14 cellular contexts compared by ENCODE assay signal in the genomic region with DNA sequence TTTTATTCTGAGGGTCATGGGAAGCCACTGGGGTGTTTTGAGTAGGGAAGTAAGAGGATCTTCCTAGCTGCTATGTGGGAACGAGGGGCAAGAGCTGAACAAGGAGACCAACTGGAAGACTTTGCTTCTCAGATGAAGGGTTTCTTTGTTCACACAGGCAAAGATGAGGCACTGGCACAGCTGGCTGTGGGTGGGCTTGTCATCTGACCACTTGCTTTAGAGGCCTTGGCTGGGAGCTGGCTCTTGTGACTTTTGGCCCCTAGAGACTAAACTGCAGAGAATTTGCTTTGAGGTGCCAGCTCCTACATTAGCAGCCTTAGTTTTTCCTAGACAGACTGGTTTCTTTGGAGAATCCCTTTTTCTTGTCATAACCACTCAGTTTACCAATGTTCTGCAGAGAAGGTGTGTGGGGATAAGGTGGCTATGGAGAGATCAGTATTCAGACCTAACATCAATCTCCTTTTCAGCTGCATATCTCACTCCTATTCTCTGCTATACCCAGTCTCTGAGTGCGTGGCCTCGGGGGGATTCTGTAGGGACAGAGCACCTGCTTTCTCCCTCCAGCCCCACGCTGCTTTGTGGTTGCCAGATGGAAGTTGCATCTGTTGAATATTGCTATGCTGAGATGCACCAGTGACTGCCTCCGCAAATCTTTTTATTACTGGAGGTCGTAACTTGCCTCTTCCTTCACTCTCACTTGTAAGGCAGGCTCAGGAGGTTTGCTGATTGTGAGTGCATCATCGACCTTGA. TPM values are rescaled to one million over a fixed set of nuclear protein-coding genes. Genes with fewer than 3 reads are reported as not detected.
A peak's percentile ranks its signal among the peaks of the same experiment; 100 is the strongest.
DNase-seq lines count a peak whose midpoint lies in the region; ATAC-seq and TF ChIP-seq lines count a peak whose summit lies in the region.
"Had no signal": no experiment of that assay in that cellular context is flagged by ENCODE, and none has a peak within 500 bp of the region (broad histone marks: within the 10 kb centered on the region; RNA-seq: fewer than 3 reads in every experiment).

No MANE protein-coding gene starts in this region.

- H3K23me2 ChIP-seq in H9 (ENCODE audit: insufficient read length, low read depth, low read length, poor library complexity, severe bottlenecking), result no peaks in the 10 kb centered on the region

- no peaks in the 10 kb centered on the region for H3K79me2 ChIP-seq in H9 (ENCODE audit: insufficient read depth, low read length)

- TF ChIP-seq CTCF in H9 (conservative IDR thresholded peaks at IDR 0.05) (no peak), body of pancreas (IDR thresholded peaks at IDR 0.05) (no peak)

- H4K20me1 ChIP-seq in BLaER1, result no peaks in the 10 kb centered on the region
- H4K20me1 ChIP-seq in H9 (ENCODE audit: control insufficient read depth, insufficient read depth, insufficient read length), result no peaks in the 10 kb centered on the region

- H2BK15ac ChIP-seq in H9 (ENCODE audit: low read depth, low read length), result no peak overlapping the region

- no CpG with 5 or more reads among the region's 7 CpGs for WGBS in H9 (ENCODE audit: extremely low coverage, insufficient read length, low lambda C conversion rate)
- WGBS in body of pancreas, 2 donors, result 82 to 86% methylated on average over 7 of the region's 7 CpGs

- peaks cover 26% of the 10 kb centered on the region for H3K36me3 ChIP-seq in BLaER1
- no peaks in the 10 kb centered on the region for H3K36me3 ChIP-seq in SJCRH30
- H3K36me3 ChIP-seq in body of pancreas (replicated peaks in 1 of 2; ENCODE audit: insufficient read depth in 1 of 2, low read depth in 2 of 2), result no peaks in the 10 kb centered on the region

- H2BK20ac ChIP-seq in H9 (ENCODE audit: low read depth, low read length, poor library complexity, severe bottlenecking), result no peak overlapping the region

- no peaks in the 10 kb centered on the region for H3K79me1 ChIP-seq in H9 (ENCODE audit: insufficient read depth, low read depth, low read length, poor library complexity, severe bottlenecking)

- H3K18ac ChIP-seq in H9 (ENCODE audit: insufficient read length, low read depth, low read length), result no peak overlapping the region

- no peaks in the 10 kb centered on the region for H3K27me3 ChIP-seq in BLaER1
- H3K27me3 ChIP-seq in H9 (ENCODE audit: insufficient read depth, low read length), result no peaks in the 10 kb centered on the region; the same call in 1 of the 2 replicates
- H3K27me3 ChIP-seq in SJCRH30, result no peaks in the 10 kb centered on the region
- H3K27me3 ChIP-seq in body of pancreas, result no peaks in the 10 kb centered on the region

- H3K4me3 ChIP-seq in BLaER1 (peak overlapping the region; percentile 58), SJCRH30 (no peak overlapping the region), body of pancreas (no peak overlapping the region)
- H3K4me3 ChIP-seq: lung, psoas muscle had no signal

- H3K36me3 Mint-ChIP-seq in H9 (ENCODE audit: insufficient read depth in 1 of 3, low read depth in 3 of 3), result no peaks in the 10 kb centered on the region
- H3K36me3 Mint-ChIP-seq: CD14-positive monocyte had no signal

- H3K27ac ChIP-seq in BLaER1 (peak overlapping the region; percentile 100), H9 (ENCODE audit: insufficient read length, low read depth, low read length) (no peak overlapping the region), SJCRH30 (peak overlapping the region; percentile 70), body of pancreas (peak overlapping the region in 2 of 4 donors; percentile 56 to 72)
- H3K27ac ChIP-seq: psoas muscle, VCaP had no signal

- no peak overlapping the region for H3T11ph ChIP-seq in H9 (ENCODE audit: low read length)

- H3K9ac ChIP-seq in BLaER1 (peak overlapping the region; percentile 89), H9 (ENCODE audit: extremely low read depth, insufficient read length, low read length) (peak overlapping the region; percentile 17)

- no peak overlapping the region for H3K56ac ChIP-seq in H9 (ENCODE audit: insufficient read length, low read depth, low read length)

- H3K27me3 Mint-ChIP-seq in H9 (ENCODE audit: low read depth), result peaks cover 19% of the 10 kb centered on the region

- H3K9me3 Mint-ChIP-seq in H9, result no peaks in the 10 kb centered on the region; a peak in 1 of 5 replicates

- no peak overlapping the region for H2AK5ac ChIP-seq in H9 (ENCODE audit: insufficient read length, low read length)

- no peak for DNase-seq in H9
- peak; percentile 85 to 96 for DNase-seq in SJCRH30
- peak; percentile 88 for DNase-seq in medulla oblongata (ENCODE audit: extremely low spot score)
- no peak for DNase-seq in stimulated activated CD4-positive, alpha-beta T cell treated with anti-CD3 and anti-CD28 coated beads, Interleukin-1b, Interleukin-23, amount 100 ng/mL, for 48 hours
- DNase-seq in effector CD8-positive, alpha-beta T cell (lab: John Stamatoyannopoulos, UW), result no peak
- no peak for DNase-seq in body of pancreas
- DNase-seq in 8988T, result no peak
- DNase-seq: NCI-H187 treated with DMSO at 0.1 percent for 48 hours; psoas muscle; stimulated activated CD4-positive, alpha-beta T cell treated with anti-CD3 and anti-CD28 coated beads, Interleukin-4, amount 100 ng/mL, for 4 hours had no signal

- no peak overlapping the region for H2BK12ac ChIP-seq in H9 (ENCODE audit: insufficient read length, low read depth, low read length)

- no peak overlapping the region for H3K14ac ChIP-seq in H9 (ENCODE audit: insufficient read depth, low read length)

- H4K91ac ChIP-seq in H9 (ENCODE audit: insufficient read length, low read depth, low read length), result no peak overlapping the region

- no peak for ATAC-seq in body of pancreas

- no peak overlapping the region for H4K5ac ChIP-seq in H9 (ENCODE audit: insufficient read length, low read depth, low read length)

- H3K23ac ChIP-seq in H9 (ENCODE audit: insufficient read length, low read depth, low read length), result peak overlapping the region; percentile 54

- H3K4me2 ChIP-seq in BLaER1 (peak overlapping the region; percentile 100), H9 (ENCODE audit: insufficient read depth, insufficient read length, low read length) (no peak overlapping the region)

- H3K4me3 Mint-ChIP-seq in H9, result no peak overlapping the region
- H3K4me3 Mint-ChIP-seq: CD14-positive monocyte had no signal

- H3K27ac Mint-ChIP-seq in H9, result no peak overlapping the region
- H3K27ac Mint-ChIP-seq: CD14-positive monocyte had no signal

- H3K4me1 ChIP-seq in BLaER1 (peaks cover 97% of the 10 kb centered on the region), H9 (ENCODE audit: insufficient read depth, low read length) (no peaks in the 10 kb centered on the region; the same call in 1 of the 2 replicates), SJCRH30 (peaks cover 43% of the 10 kb centered on the region), body of pancreas (peaks cover 14% of the 10 kb centered on the region)

- H2AFZ ChIP-seq in H9 (ENCODE audit: low read length), result no peak overlapping the region

- TF ChIP-seq POLR2A in body of pancreas (IDR thresholded peaks at IDR 0.05), result no peak

- H3K4me1 Mint-ChIP-seq in H9, result peaks cover 2 to 7% of the 10 kb centered on the region in 2 experiments; a peak in 2 of 4 replicates
- H3K4me1 Mint-ChIP-seq: CD14-positive monocyte had no signal

- no peak overlapping the region for H3K4ac ChIP-seq in H9 (ENCODE audit: low read depth, low read length)

- H2BK120ac ChIP-seq in H9 (ENCODE audit: low read depth, low read length, poor library complexity, severe bottlenecking), result no peak overlapping the region

- H4K8ac ChIP-seq in H9 (replicated peaks; ENCODE audit: insufficient read length, low read depth, low read length), result no peak overlapping the region

- no peaks in the 10 kb centered on the region; the same call in 1 of the 2 replicates for H3K9me3 ChIP-seq in BLaER1
- H3K9me3 ChIP-seq in H9 (ENCODE audit: control insufficient read depth, low read depth, low read length), result no peaks in the 10 kb centered on the region
- H3K9me3 ChIP-seq in SJCRH30 (replicated peaks), result no peaks in the 10 kb centered on the region
- H3K9me3 ChIP-seq in body of pancreas, result no peaks in the 10 kb centered on the region
- H3K9me3 ChIP-seq: psoas muscle had no signal

- H2BK5ac ChIP-seq in H9 (ENCODE audit: insufficient read length, low read length), result no peak overlapping the region

- intact Hi-C loops in body of pancreas (cut with DNase I), result loop anchor here (10.0 kb wide), 1 partner anchor 181 kb away; no protein-coding TSS in a partner anchor

RNA-seq across cellular contexts. Expression of a gene that starts 12.7 kb away (rescaled TPM):
- total RNA-seq in H9 (2021), result 92.8 and 93.0 TPM in 2 replicates
- 138 and 161 TPM in 2 replicates for total RNA-seq in SJCRH30 (2014; rRNA removed; shearing (Covaris generic))
- total RNA-seq in body of pancreas, result 10 to 100 TPM; 59.0 to 77.6 TPM

Comparison
In these comparisons a context has a peak if more than half of its experiments do, and no peak if none do; other contexts are left out.
1. DNase-seq: peak in SJCRH30 (2 of 2) and medulla oblongata (single experiment); none in H9 (single experiment), stimulated activated CD4-positive, alpha-beta T cell treated with anti-CD3 and anti-CD28 coated beads, Interleukin-1b, Interleukin-23, amount 100 ng/mL, for 48 hours (single experiment), effector CD8-positive, alpha-beta T cell (single experiment), body of pancreas (0 of 4) and 8988T (single experiment).